ENCODE assay signal across 1 cellular context in genomic region chr10:117186832-117187615, GRCh38.
TF ChIP-seq lines count a peak whose summit lies in the region.

No MANE protein-coding gene starts in this region.

TF ChIP-seq in HCT116, 20 proteins besides CTCF, POLR2A, EP300 and RAD21 (continued from another document):
- no peak for TF ChIP-seq REST (IDR thresholded peaks at IDR 0.05; ENCODE audit: low read depth)
- TF ChIP-seq SP1 (IDR thresholded peaks at IDR 0.05; ENCODE audit: low read depth): peak; percentile 91
- 0 out of 2 replicates have a peak, but pooled peaks have one; percentile 28 for TF ChIP-seq EGR1 (IDR thresholded peaks at IDR 0.05; ENCODE audit: low read depth)
- peak; percentile 96 for TF ChIP-seq TCF7L2 (IDR thresholded peaks at IDR 0.05; ENCODE audit: borderline replicate concordance, extremely low read depth, insufficient read depth, insufficient read length)
- no peak for TF ChIP-seq ZNF274 (IDR thresholded peaks at IDR 0.05; ENCODE audit: low read depth, low read length)
- TF ChIP-seq POLR2AphosphoS5 (IDR thresholded peaks at IDR 0.05; ENCODE audit: low read depth, low read length): peak; percentile 66
- TF ChIP-seq EZH2 (IDR thresholded peaks at IDR 0.05): no peak
- peak; percentile 92 for TF ChIP-seq MAX (IDR thresholded peaks at IDR 0.05)
- TF ChIP-seq SIN3A (IDR thresholded peaks at IDR 0.05; ENCODE audit: low read depth): peak; percentile 75
- TF ChIP-seq ATF3 (IDR thresholded peaks at IDR 0.05): peak; percentile 83; the same call in 1 of the 2 replicates
- peak; percentile 90 for TF ChIP-seq CBX3 (IDR thresholded peaks at IDR 0.05; ENCODE audit: low read depth)
- peak; percentile 92 for TF ChIP-seq JUND (IDR thresholded peaks at IDR 0.05)
- peak; percentile 99 for TF ChIP-seq CEBPB (IDR thresholded peaks at IDR 0.05; ENCODE audit: low read depth)
- no peak for TF ChIP-seq ZBTB33 (IDR thresholded peaks at IDR 0.05; ENCODE audit: extremely low read depth, insufficient replicate concordance, low read length)
- peak; percentile 85 for TF ChIP-seq SRF (IDR thresholded peaks at IDR 0.05; ENCODE audit: low read depth)
